Comparison of ENCODE assay signal across 1 cellular context in the genomic region with DNA sequence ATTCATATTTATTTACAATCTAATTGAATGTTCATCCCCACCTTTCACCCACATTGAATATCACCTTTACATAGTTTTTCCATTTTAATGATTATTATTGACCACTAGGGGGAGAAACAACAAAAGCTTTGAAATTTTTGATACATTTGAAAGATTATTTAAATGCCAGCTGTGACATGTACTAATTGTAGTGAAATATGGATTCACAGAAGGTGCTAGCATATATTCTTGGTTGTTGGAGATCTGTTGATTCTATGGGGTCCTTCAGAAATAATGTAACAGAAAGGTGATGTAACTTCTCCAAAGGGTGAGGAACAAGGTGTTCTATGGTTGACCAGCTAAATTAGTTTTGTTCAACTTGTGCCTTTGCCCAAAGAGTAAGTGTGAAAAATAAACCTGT.
TF ChIP-seq lines count a peak whose summit lies in the region.

No MANE protein-coding gene starts in this region.

TF ChIP-seq in GM23338, 12 proteins besides CTCF, POLR2A, EP300 and RAD21:
- TF ChIP-seq, protein P1, sequence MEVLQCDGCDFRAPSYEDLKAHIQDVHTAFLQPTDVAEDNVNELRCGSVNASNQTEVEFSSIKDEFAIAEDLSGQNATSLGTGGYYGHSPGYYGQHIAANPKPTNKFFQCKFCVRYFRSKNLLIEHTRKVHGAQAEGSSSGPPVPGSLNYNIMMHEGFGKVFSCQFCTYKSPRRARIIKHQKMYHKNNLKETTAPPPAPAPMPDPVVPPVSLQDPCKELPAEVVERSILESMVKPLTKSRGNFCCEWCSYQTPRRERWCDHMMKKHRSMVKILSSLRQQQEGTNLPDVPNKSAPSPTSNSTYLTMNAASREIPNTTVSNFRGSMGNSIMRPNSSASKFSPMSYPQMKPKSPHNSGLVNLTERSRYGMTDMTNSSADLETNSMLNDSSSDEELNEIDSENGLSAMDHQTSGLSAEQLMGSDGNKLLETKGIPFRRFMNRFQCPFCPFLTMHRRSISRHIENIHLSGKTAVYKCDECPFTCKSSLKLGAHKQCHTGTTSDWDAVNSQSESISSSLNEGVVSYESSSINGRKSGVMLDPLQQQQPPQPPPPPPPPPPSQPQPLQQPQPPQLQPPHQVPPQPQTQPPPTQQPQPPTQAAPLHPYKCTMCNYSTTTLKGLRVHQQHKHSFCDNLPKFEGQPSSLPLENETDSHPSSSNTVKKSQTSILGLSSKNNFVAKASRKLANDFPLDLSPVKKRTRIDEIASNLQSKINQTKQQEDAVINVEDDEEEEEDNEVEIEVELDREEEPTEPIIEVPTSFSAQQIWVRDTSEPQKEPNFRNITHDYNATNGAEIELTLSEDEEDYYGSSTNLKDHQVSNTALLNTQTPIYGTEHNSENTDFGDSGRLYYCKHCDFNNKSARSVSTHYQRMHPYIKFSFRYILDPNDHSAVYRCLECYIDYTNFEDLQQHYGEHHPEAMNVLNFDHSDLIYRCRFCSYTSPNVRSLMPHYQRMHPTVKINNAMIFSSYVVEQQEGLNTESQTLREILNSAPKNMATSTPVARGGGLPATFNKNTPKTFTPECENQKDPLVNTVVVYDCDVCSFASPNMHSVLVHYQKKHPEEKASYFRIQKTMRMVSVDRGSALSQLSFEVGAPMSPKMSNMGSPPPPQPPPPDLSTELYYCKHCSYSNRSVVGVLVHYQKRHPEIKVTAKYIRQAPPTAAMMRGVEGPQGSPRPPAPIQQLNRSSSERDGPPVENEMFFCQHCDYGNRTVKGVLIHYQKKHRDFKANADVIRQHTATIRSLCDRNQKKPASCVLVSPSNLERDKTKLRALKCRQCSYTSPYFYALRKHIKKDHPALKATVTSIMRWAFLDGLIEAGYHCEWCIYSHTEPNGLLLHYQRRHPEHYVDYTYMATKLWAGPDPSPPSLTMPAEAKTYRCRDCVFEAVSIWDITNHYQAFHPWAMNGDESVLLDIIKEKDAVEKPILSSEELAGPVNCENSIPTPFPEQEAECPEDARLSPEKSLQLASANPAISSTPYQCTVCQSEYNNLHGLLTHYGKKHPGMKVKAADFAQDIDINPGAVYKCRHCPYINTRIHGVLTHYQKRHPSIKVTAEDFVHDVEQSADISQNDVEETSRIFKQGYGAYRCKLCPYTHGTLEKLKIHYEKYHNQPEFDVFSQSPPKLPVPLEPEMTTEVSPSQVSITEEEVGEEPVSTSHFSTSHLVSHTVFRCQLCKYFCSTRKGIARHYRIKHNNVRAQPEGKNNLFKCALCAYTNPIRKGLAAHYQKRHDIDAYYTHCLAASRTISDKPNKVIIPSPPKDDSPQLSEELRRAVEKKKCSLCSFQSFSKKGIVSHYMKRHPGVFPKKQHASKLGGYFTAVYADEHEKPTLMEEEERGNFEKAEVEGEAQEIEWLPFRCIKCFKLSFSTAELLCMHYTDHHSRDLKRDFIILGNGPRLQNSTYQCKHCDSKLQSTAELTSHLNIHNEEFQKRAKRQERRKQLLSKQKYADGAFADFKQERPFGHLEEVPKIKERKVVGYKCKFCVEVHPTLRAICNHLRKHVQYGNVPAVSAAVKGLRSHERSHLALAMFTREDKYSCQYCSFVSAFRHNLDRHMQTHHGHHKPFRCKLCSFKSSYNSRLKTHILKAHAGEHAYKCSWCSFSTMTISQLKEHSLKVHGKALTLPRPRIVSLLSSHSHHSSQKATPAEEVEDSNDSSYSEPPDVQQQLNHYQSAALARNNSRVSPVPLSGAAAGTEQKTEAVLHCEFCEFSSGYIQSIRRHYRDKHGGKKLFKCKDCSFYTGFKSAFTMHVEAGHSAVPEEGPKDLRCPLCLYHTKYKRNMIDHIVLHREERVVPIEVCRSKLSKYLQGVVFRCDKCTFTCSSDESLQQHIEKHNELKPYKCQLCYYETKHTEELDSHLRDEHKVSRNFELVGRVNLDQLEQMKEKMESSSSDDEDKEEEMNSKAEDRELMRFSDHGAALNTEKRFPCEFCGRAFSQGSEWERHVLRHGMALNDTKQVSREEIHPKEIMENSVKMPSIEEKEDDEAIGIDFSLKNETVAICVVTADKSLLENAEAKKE (CRISPR knock-in tag; IDR thresholded peaks at IDR 0.05), result no peak
- TF ChIP-seq, protein P2, sequence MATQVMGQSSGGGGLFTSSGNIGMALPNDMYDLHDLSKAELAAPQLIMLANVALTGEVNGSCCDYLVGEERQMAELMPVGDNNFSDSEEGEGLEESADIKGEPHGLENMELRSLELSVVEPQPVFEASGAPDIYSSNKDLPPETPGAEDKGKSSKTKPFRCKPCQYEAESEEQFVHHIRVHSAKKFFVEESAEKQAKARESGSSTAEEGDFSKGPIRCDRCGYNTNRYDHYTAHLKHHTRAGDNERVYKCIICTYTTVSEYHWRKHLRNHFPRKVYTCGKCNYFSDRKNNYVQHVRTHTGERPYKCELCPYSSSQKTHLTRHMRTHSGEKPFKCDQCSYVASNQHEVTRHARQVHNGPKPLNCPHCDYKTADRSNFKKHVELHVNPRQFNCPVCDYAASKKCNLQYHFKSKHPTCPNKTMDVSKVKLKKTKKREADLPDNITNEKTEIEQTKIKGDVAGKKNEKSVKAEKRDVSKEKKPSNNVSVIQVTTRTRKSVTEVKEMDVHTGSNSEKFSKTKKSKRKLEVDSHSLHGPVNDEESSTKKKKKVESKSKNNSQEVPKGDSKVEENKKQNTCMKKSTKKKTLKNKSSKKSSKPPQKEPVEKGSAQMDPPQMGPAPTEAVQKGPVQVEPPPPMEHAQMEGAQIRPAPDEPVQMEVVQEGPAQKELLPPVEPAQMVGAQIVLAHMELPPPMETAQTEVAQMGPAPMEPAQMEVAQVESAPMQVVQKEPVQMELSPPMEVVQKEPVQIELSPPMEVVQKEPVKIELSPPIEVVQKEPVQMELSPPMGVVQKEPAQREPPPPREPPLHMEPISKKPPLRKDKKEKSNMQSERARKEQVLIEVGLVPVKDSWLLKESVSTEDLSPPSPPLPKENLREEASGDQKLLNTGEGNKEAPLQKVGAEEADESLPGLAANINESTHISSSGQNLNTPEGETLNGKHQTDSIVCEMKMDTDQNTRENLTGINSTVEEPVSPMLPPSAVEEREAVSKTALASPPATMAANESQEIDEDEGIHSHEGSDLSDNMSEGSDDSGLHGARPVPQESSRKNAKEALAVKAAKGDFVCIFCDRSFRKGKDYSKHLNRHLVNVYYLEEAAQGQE (IDR thresholded peaks at IDR 0.05; ENCODE audit: unreplicated experiment), result no peak
- TF ChIP-seq NANOG (IDR thresholded peaks at IDR 0.05; ENCODE audit: borderline replicate concordance) (no peak), ZNF114 (CRISPR knock-in tag; IDR thresholded peaks at IDR 0.05) (no peak), ETS1 (IDR thresholded peaks at IDR 0.05) (no peak), CREB1 (CRISPR knock-in tag; IDR thresholded peaks at IDR 0.05; ENCODE audit: low read depth) (no peak), JUNB (IDR thresholded peaks at IDR 0.05; ENCODE audit: unreplicated experiment) (no peak), EZH2 (IDR thresholded peaks at IDR 0.05; ENCODE audit: low read depth, unreplicated experiment) (no peak), ZNF331 (CRISPR knock-in tag; IDR thresholded peaks at IDR 0.05; ENCODE audit: low read depth) (no peak), STAT1 (IDR thresholded peaks at IDR 0.05; ENCODE audit: unreplicated experiment) (no peak), EZH2phosphoT487 (IDR thresholded peaks at IDR 0.05; ENCODE audit: unreplicated experiment) (no peak), POLR2AphosphoS5 (IDR thresholded peaks at IDR 0.05; ENCODE audit: low read depth) (no peak)
